ENCODE assay signal across 1 cellular context in genomic region chr1:224767031-224767430, GRCh38.
TF ChIP-seq lines count a peak whose summit lies in the region.

No MANE protein-coding gene starts in this region.

TF ChIP-seq in IMR-90, 13 proteins besides CTCF, POLR2A, EP300 and RAD21 (continued from another document):
- TF ChIP-seq, protein P1, sequence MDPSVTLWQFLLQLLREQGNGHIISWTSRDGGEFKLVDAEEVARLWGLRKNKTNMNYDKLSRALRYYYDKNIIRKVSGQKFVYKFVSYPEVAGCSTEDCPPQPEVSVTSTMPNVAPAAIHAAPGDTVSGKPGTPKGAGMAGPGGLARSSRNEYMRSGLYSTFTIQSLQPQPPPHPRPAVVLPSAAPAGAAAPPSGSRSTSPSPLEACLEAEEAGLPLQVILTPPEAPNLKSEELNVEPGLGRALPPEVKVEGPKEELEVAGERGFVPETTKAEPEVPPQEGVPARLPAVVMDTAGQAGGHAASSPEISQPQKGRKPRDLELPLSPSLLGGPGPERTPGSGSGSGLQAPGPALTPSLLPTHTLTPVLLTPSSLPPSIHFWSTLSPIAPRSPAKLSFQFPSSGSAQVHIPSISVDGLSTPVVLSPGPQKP (IDR thresholded peaks at IDR 0.05; ENCODE audit: borderline replicate concordance, low read depth, low read length), result no peak
- no peak for TF ChIP-seq BHLHE40 (IDR thresholded peaks at IDR 0.05; ENCODE audit: low read depth, low read length)
- TF ChIP-seq CHD1 (IDR thresholded peaks at IDR 0.05; ENCODE audit: low read depth, low read length), result no peak
- no peak for TF ChIP-seq CEBPB (IDR thresholded peaks at IDR 0.05; ENCODE audit: low read depth, low read length)
TF ChIP-seq in IMR-90: peak in this region for 0.
